6 cellular contexts compared by ENCODE assay signal in genomic region chrX:97609357-97609756, GRCh38.
"Had no signal": no experiment of that assay in that cellular context is flagged by ENCODE, and none has a peak within 500 bp of the region (broad histone marks: within the 10 kb centered on the region; RNA-seq: fewer than 3 reads in every experiment).

No MANE protein-coding gene starts in this region.

- DNase-seq: H9, HCEC 1CT, IMR-90, KG1 had no signal

- ATAC-seq: GM23338, K562 had no signal

- H3K4me3 ChIP-seq: GM23338, K562 had no signal
